In genomic region chr19:2282062-2282861, GRCh38 we compare ENCODE assay signal across 10 cellular contexts. TPM values are rescaled to one million over a fixed set of nuclear protein-coding genes. Genes with fewer than 3 reads are reported as not detected.
A peak's percentile ranks its signal among the peaks of the same experiment; 100 is the strongest.
DNase-seq lines count a peak whose midpoint lies in the region; ATAC-seq, FAIRE-seq and TF ChIP-seq lines count a peak whose summit lies in the region.
"Had no signal": no experiment of that assay in that cellular context is flagged by ENCODE, and none has a peak within 500 bp of the region (broad histone marks: within the 10 kb centered on the region; RNA-seq: fewer than 3 reads in every experiment).

TSS of gene PEAK3 (minus strand) at chr19:2282175. CDS start at chr19:2280931, 1,244 bp downstream.

- H3K4me2 ChIP-seq in GM12878 (ENCODE audit: control insufficient read depth, insufficient read depth) = peak within 1 kb of the TSS; percentile 68

- FAIRE-seq in GM12878 (lab: Jason Lieb, UNC) = no peak

- H3K4me3 ChIP-seq in HUES64 (ENCODE audit: low read length) (peak within 1 kb of the TSS; percentile 52), GM12878 (no peak within 1 kb of the TSS)

- no peak for TF ChIP-seq RAD21 in GM12878 (IDR thresholded peaks at IDR 0.05; ENCODE audit: insufficient read depth, low read depth, low read length)

- H3K9ac ChIP-seq in HUES64 (ENCODE audit: low read depth, low read length) = no peak within 1 kb of the TSS
- peak within 1 kb of the TSS; percentile 22; the same call in 1 of the 2 replicates for H3K9ac ChIP-seq in GM12878 (ENCODE audit: control insufficient read depth, insufficient read depth, low read length)

- no TSS peak for BruUV-seq in GM12878 (replicated peaks; lab: Mats Ljungman, UMichigan)

- POLR2A ChIA-PET in GM12878 (lab: Charles Lee) = interaction anchor here (0.5 kb wide), 1 partner anchor 341 kb away, joined by 3 read pairs; no protein-coding TSS in a partner anchor

- peak in 1 of 3 experiments; percentile 2; a peak in 1 of 6 replicates for TF ChIP-seq CTCF in GM12878 (IDR thresholded peaks at IDR 0.05 in 2 of 3, conservative IDR thresholded peaks at IDR 0.05 in 1 of 3; ENCODE audit: control insufficient read depth in 2 of 3, extremely low read depth in 1 of 3, insufficient read depth in 1 of 3, low read depth in 3 of 3, low read length in 3 of 3)

- in situ Hi-C loops in GM12878 (cut with MboI) = no loop called here

- TF ChIP-seq EP300 in GM12878 (IDR thresholded peaks at IDR 0.05; ENCODE audit: borderline replicate concordance in 1 of 2, control insufficient read depth in 1 of 2, low read depth in 2 of 2, low read length in 2 of 2) = no peak

- TF ChIP-seq POLR2A in GM12878 (IDR thresholded peaks at IDR 0.05; ENCODE audit: low read depth, low read length) = 0 out of 2 replicates have a peak, but pooled peaks have one; percentile 56

- no peaks in the 10 kb centered on the region for H3K79me2 ChIP-seq in GM12878 (ENCODE audit: control insufficient read depth, insufficient read depth, low read length)

- CTCF ChIA-PET in GM12878 (lab: Yijun Ruan, JAX) = no interaction called here

- no peaks in the 10 kb centered on the region for H4K20me1 ChIP-seq in GM12878 (ENCODE audit: control insufficient read depth, insufficient read depth)

- RAD21 ChIA-PET in GM12878 (lab: Charles Lee; ENCODE audit: unreplicated experiment) = no interaction called here

- H3K36me3 ChIP-seq in HUES64 (ENCODE audit: insufficient read depth, low read length) (no peaks in the 10 kb centered on the region), GM12878 (ENCODE audit: control insufficient read depth in 2 of 2, insufficient read depth in 2 of 2, low read length in 1 of 2) (no peaks in the 10 kb centered on the region)

- DNase-seq in C1 segment of cervical spinal cord (lab: John Stamatoyannopoulos, UW) (peak in 9 of 14 donors; percentile 13 to 70 (median 52)), GM12878 (ENCODE audit: low read depth, low spot score) (no peak), kidney tubule cell (ENCODE audit: low spot score) (peak; percentile 39), cerebellar nuclear complex (lab: John Stamatoyannopoulos, UW) (no peak), NAMALWA (ENCODE audit: low spot score) (no peak)
- DNase-seq in stimulated activated CD8-positive, alpha-beta memory T cell treated with anti-CD3 and anti-CD28 coated beads, Interleukin-4, amount 100 ng/mL, for 48 hours = peak; percentile 54

- no peak within 1 kb of the TSS for H3K27ac ChIP-seq in HUES64 (ENCODE audit: low read depth, low read length)
- H3K27ac ChIP-seq in GM12878 (ENCODE audit: control insufficient read depth, insufficient read depth) = no peak within 1 kb of the TSS
- H3K27ac ChIP-seq: epithelial cell of prostate had no signal

- intact Hi-C loops in GM12878 (cut with micrococcal nuclease; ENCODE audit: unreplicated experiment) = no loop called here

- H3K27me3 ChIP-seq in HUES64 (ENCODE audit: insufficient read depth, low read length) (peaks cover 30% of the 10 kb centered on the region), GM12878 (replicated peaks in 1 of 2; ENCODE audit: control insufficient read depth in 2 of 2, insufficient read depth in 2 of 2, low read length in 1 of 2) (peaks cover 0 to 3% of the 10 kb centered on the region in 2 experiments; a peak in 2 of 4 replicates)

- ATAC-seq in GM12878 (peak; percentile 80), HG02642 (IDR thresholded peaks at IDR 0.05; ENCODE audit: poor library complexity, unreplicated experiment) (no peak)
- ATAC-seq: HCT116 had no signal

- H2AFZ ChIP-seq in GM12878 (ENCODE audit: control insufficient read depth, low read depth, low read length) = no peak within 1 kb of the TSS

- WGBS in HUES64 = 4% methylated on average over 38 of the region's 41 CpGs
- WGBS in GM12878 (ENCODE audit: insufficient coverage, insufficient replicate concordance, low lambda C conversion rate, missing lambda C conversion rate) = 6% methylated on average over 32 of the region's 41 CpGs

- H3K9me3 ChIP-seq in HUES64 (ENCODE audit: insufficient read depth, low read depth, low read length) (no peaks in the 10 kb centered on the region), GM12878 (replicated peaks; ENCODE audit: control insufficient read depth, insufficient read depth, low read length) (no peaks in the 10 kb centered on the region)

- SMC1A ChIA-PET in GM12878 (lab: Charles Lee; ENCODE audit: uncharacterized antibody, unreplicated experiment) = no interaction called here

- no peaks in the 10 kb centered on the region for H3K4me1 ChIP-seq in HUES64 (ENCODE audit: insufficient read depth, low read length)
- peaks cover 11% of the 10 kb centered on the region for H3K4me1 ChIP-seq in GM12878 (ENCODE audit: control insufficient read depth, insufficient read depth, low read length)

TF ChIP-seq in GM12878, 131 proteins besides CTCF, POLR2A, EP300 and RAD21 (continues in another document):
- TF ChIP-seq ZBTB11 (CRISPR knock-in tag; IDR thresholded peaks at IDR 0.05) (no peak), GABPA (IDR thresholded peaks at IDR 0.05; ENCODE audit: low read depth) (no peak), EGR1 (IDR thresholded peaks at IDR 0.05; ENCODE audit: borderline replicate concordance in 1 of 2, low read depth in 2 of 2, low read length in 2 of 2) (0 out of 3 replicates have a peak, but pooled peaks of 1 of the 2 experiments have one; percentile 15), POLR2AphosphoS2 (IDR thresholded peaks at IDR 0.05; ENCODE audit: low read depth, low read length) (no peak), SPI1 (IDR thresholded peaks at IDR 0.05; ENCODE audit: borderline replicate concordance, insufficient read depth, low read depth, low read length) (peak; percentile 24; the same call in 1 of the 2 replicates), IKZF1 (conservative IDR thresholded peaks at IDR 0.05) (peak; percentile 86), RUNX3 (IDR thresholded peaks at IDR 0.05; ENCODE audit: low read length) (peak; percentile 79), BHLHE40 (IDR thresholded peaks at IDR 0.05; ENCODE audit: borderline replicate concordance in 1 of 2, low read depth in 2 of 2, low read length in 1 of 2) (peak in 1 of 2 experiments; percentile 76; a peak in 1 of 4 replicates), MLLT1 (IDR thresholded peaks at IDR 0.05) (peak; percentile 48; the same call in 1 of the 2 replicates), KAT2A (conservative IDR thresholded peaks at IDR 0.05; ENCODE audit: control insufficient read depth, low read depth, low read length) (no peak), MTA2 (IDR thresholded peaks at IDR 0.05; ENCODE audit: low read depth) (peak; percentile 33; the same call in 1 of the 2 replicates), IKZF2 (IDR thresholded peaks at IDR 0.05) (peak; percentile 61 to 73)

RNA-seq across cellular contexts. Expression of gene PEAK3, which starts in this region (rescaled TPM):
- polyA plus RNA-seq in HUES64 (2013, experiment 1 of 2) = not detected
- not detected for polyA plus RNA-seq in HUES64 (2013, experiment 2 of 2)
- total RNA-seq in GM12878 (2013; cell fraction: nucleolus; rRNA removed) = not detected in 2 replicates
- total RNA-seq in GM12878 (2014; rRNA removed) = not detected in 2 replicates
- total RNA-seq in GM12878 (2014; rRNA removed; fragmentation: Illumina TruSeq; extraction: Trizol) = not detected in 2 replicates
- 0.10 and 0.13 TPM in 2 replicates for total RNA-seq in GM12878 (2021)
- 0.09 TPM for polyA plus RNA-seq in GM12878 (2011; ENCODE audit: low read depth)
- polyA plus RNA-seq in GM12878 (2011; rRNA removed) = 0.03 TPM in 1 of 2 replicates, not detected in the other
- not detected in 2 replicates for polyA plus RNA-seq in GM12878 (2011; cell fraction: cytosol; rRNA removed)
- polyA plus RNA-seq in GM12878 (2011; cell fraction: nucleus; rRNA removed) = 0.06 and 0.19 TPM in 2 replicates
- polyA plus RNA-seq in GM12878 (2012) = 0.25 and 1.1 TPM in 2 replicates
- polyA plus RNA-seq in GM12878 (2014; fragmentation: Illumina TruSeq; extraction: Trizol) = not detected in 2 replicates
- not detected for polyA plus RNA-seq in GM12878 (2014; fragmentation: Nextera tagmentation; extraction: Ambion mirVana)
- polyA plus RNA-seq in GM12878 (2014; rRNA removed) = not detected in 2 replicates
- under 1 TPM in 1 of 2 experiments, not detected in 1; 0.05 TPM for polyA plus RNA-seq in GM12878 (2016; fragmentation: Nextera tagmentation; extraction: Ambion mirVana)
- polyA minus RNA-seq in GM12878 (2011; rRNA and poly(A)+ RNA removed) = 0.05 TPM in 1 of 2 replicates, not detected in the other
- polyA minus RNA-seq in GM12878 (2011; cell fraction: cytosol; rRNA and poly(A)+ RNA removed) = 0.52 TPM in 1 of 2 replicates, not detected in the other
- polyA minus RNA-seq in GM12878 (2011; cell fraction: nucleus; rRNA and poly(A)+ RNA removed) = 0.12 and 0.19 TPM in 2 replicates

Comparison
In these comparisons a context has a peak if more than half of its experiments do, and no peak if none do; other contexts are left out.
1. DNase-seq: peak in C1 segment of cervical spinal cord (9 of 14), kidney tubule cell (single experiment) and stimulated activated CD8-positive, alpha-beta memory T cell treated with anti-CD3 and anti-CD28 coated beads, Interleukin-4, amount 100 ng/mL, for 48 hours (single experiment); none in GM12878 (single experiment), cerebellar nuclear complex (0 of 2) and NAMALWA (single experiment).